22 cellular contexts compared by ENCODE assay signal in the genomic region with DNA sequence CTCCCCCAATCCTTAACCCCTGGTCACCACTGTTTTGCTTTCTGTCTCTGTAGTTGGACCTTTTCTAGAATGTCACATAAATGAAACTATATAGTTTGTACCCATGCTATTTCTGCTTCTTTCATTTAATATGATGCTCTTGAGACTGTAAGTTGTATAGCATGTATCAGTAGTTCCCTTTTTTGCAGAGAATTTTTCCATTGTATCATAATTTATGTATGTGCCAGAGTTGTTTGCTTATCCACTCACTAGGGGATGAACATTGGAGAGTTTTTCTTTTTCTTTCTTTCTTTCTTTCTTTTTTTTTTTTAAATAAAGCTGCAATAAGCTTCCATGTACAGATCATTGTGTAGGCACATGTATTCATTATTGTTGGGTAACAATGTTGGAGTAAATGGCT.
"Had no signal": no experiment of that assay in that cellular context is flagged by ENCODE, and none has a peak within 500 bp of the region (broad histone marks: within the 10 kb centered on the region; RNA-seq: fewer than 3 reads in every experiment).

No MANE protein-coding gene starts in this region.

- DNase-seq: activated CD4-positive, alpha-beta T cell treated with anti-CD3 and anti-CD28 coated beads for 36 hours; activated CD8-positive, alpha-beta memory T cell treated with anti-CD3 and anti-CD28 coated beads, Interleukin-2, amount 50 U/mL, for 4 hours; activated CD8-positive, alpha-beta T cell treated with anti-CD3 and anti-CD28 coated beads for 36 hours; activated naive CD4-positive, alpha-beta T cell treated with anti-CD3 and anti-CD28 coated beads, Interleukin-2, amount 50 U/mL, for 16 hours; activated naive CD8-positive, alpha-beta T cell treated with anti-CD3 and anti-CD28 coated beads, Interleukin-2, amount 10 ng/mL, durations not matched to agents 7 days and 5 days; activated T-cell treated with anti-CD3 and anti-CD28 coated beads, Interleukin-2, amount 50 U/mL, for 72 hours; adrenal gland; anterior cingulate cortex; cerebellar nuclear complex; IMR-90; Kasumi-1; KBM-7; NCI-H146; NCI-H187 treated with DMSO at 0.1 percent for 48 hours; NCI-H2081 treated with DMSO at 0.1 percent for 48 hours; NCI-H226; NCI-H510A; RPMI8226; SJCRH30; T-helper 17 cell; T-helper 9 cell; WERI-Rb-1 had no signal

- H3K9me3 ChIP-seq: adrenal gland, SJCRH30 had no signal

- H3K4me1 ChIP-seq: adrenal gland had no signal

- H3K36me3 ChIP-seq: adrenal gland, SJCRH30, WERI-Rb-1 had no signal

- H3K4me3 ChIP-seq: adrenal gland, SJCRH30 had no signal

- H3K27ac ChIP-seq: adrenal gland, SJCRH30, WERI-Rb-1 had no signal

- H3K27me3 ChIP-seq: adrenal gland, SJCRH30 had no signal
